In genomic region chr20:36887779-36888133, GRCh38 we compare ENCODE assay signal across 12 cellular contexts. TPM values are rescaled to one million over a fixed set of nuclear protein-coding genes. Genes with fewer than 3 reads are reported as not detected.
DNase-seq lines count a peak whose midpoint lies in the region; TF ChIP-seq lines count a peak whose summit lies in the region.
"Had no signal": no experiment of that assay in that cellular context is flagged by ENCODE, and none has a peak within 500 bp of the region (broad histone marks: within the 10 kb centered on the region; RNA-seq: fewer than 3 reads in every experiment).

No MANE protein-coding gene starts in this region.

- H3K9ac ChIP-seq in parathyroid adenoma, result no peak overlapping the region

- intact Hi-C loops in activated T-helper 1 cell treated with anti-CD3 and anti-CD28 coated beads, Interleukin-12 subunit alpha, Interleukin-12 subunit beta, Interleukin-2, Interleukin-4 antibody, amounts not matched to agents 30 ng/mL and 10 ng/mL and 1 ng/mL, durations not matched to agents 14 hours and 24 hours and 36 hours (cut with micrococcal nuclease), result loop anchor here (1.0 to 10.0 kb wide), 4 partner anchors 53 to 243 kb away; partner anchors contain the start of gene SLA2

- H3K36me3 ChIP-seq in parathyroid adenoma (ENCODE audit: control insufficient read depth, insufficient read depth, low read length), result no peaks in the 10 kb centered on the region

- no peak overlapping the region for H3K4me3 Mint-ChIP-seq in activated T-helper 1 cell treated with anti-CD3 and anti-CD28 coated beads, Interleukin-12 subunit alpha, Interleukin-12 subunit beta, Interleukin-2, Interleukin-4 antibody, amounts not matched to agents 30 ng/mL and 10 ng/mL and 1 ng/mL, durations not matched to agents 14 hours and 24 hours and 36 hours
- H3K4me3 Mint-ChIP-seq: central memory CD8-positive, alpha-beta T cell had no signal

- TF ChIP-seq CTCF in parathyroid adenoma (IDR thresholded peaks at IDR 0.05), result no peak

- no peak overlapping the region for H3K27ac Mint-ChIP-seq in activated T-helper 1 cell treated with anti-CD3 and anti-CD28 coated beads, Interleukin-12 subunit alpha, Interleukin-12 subunit beta, Interleukin-2, Interleukin-4 antibody, amounts not matched to agents 30 ng/mL and 10 ng/mL and 1 ng/mL, durations not matched to agents 14 hours and 24 hours and 36 hours

- H3K4me1 ChIP-seq in parathyroid adenoma, result peaks cover 4% of the 10 kb centered on the region

- no peaks in the 10 kb centered on the region for H3K27me3 Mint-ChIP-seq in activated T-helper 1 cell treated with anti-CD3 and anti-CD28 coated beads, Interleukin-12 subunit alpha, Interleukin-12 subunit beta, Interleukin-2, Interleukin-4 antibody, amounts not matched to agents 30 ng/mL and 10 ng/mL and 1 ng/mL, durations not matched to agents 14 hours and 24 hours and 36 hours (ENCODE audit: insufficient read depth)
- H3K27me3 Mint-ChIP-seq: central memory CD8-positive, alpha-beta T cell had no signal

- DNase-seq in EL, result peak; percentile 60
- peak; percentile 30 for DNase-seq in NCI-H2227 treated with DMSO at 0.1 percent for 48 hours (lab: John Stamatoyannopoulos, UW)
- DNase-seq in fibroblast of peridontal ligament (ENCODE audit: extremely low read depth), result peak; percentile 22
- DNase-seq in retina, result no peak
- DNase-seq in activated T-helper 1 cell treated with anti-CD3 and anti-CD28 coated beads, Interleukin-12 subunit alpha, Interleukin-12 subunit beta, Interleukin-2, Interleukin-4 antibody, amounts not matched to agents 30 ng/mL and 10 ng/mL and 1 ng/mL, durations not matched to agents 14 hours and 24 hours and 36 hours (ENCODE audit: low spot score), result no peak
- no peak for DNase-seq in activated CD4-positive, alpha-beta T cell treated with anti-CD3 and anti-CD28 coated beads, Interleukin-2, amount 50 U/mL, for 1 hour
- no peak for DNase-seq in activated naive CD4-positive, alpha-beta T cell treated with anti-CD3 and anti-CD28 coated beads, Interleukin-2, amount 50 U/mL, for 16 hours

- H3K79me2 ChIP-seq in parathyroid adenoma, result no peaks in the 10 kb centered on the region

- no peaks in the 10 kb centered on the region for H3K9me3 ChIP-seq in parathyroid adenoma (ENCODE audit: control insufficient read depth, low read length)

- no peak overlapping the region for H3K4me2 ChIP-seq in parathyroid adenoma (ENCODE audit: low read length)

- no peak overlapping the region for H3K27ac ChIP-seq in parathyroid adenoma

- H3K27me3 ChIP-seq in parathyroid adenoma (ENCODE audit: control insufficient read depth, insufficient read depth, low read length), result no peaks in the 10 kb centered on the region

- H3K4me1 Mint-ChIP-seq in activated T-helper 1 cell treated with anti-CD3 and anti-CD28 coated beads, Interleukin-12 subunit alpha, Interleukin-12 subunit beta, Interleukin-2, Interleukin-4 antibody, amounts not matched to agents 30 ng/mL and 10 ng/mL and 1 ng/mL, durations not matched to agents 14 hours and 24 hours and 36 hours (ENCODE audit: low read depth), result peaks cover 19% of the 10 kb centered on the region

- peak overlapping the region; percentile 71 for H2AFZ ChIP-seq in parathyroid adenoma

- no peak overlapping the region for H3K4me3 ChIP-seq in parathyroid adenoma (ENCODE audit: low read depth, low read length)

- no peaks in the 10 kb centered on the region for H3K9me3 Mint-ChIP-seq in activated T-helper 1 cell treated with anti-CD3 and anti-CD28 coated beads, Interleukin-12 subunit alpha, Interleukin-12 subunit beta, Interleukin-2, Interleukin-4 antibody, amounts not matched to agents 30 ng/mL and 10 ng/mL and 1 ng/mL, durations not matched to agents 14 hours and 24 hours and 36 hours
- H3K9me3 Mint-ChIP-seq: central memory CD8-positive, alpha-beta T cell had no signal

- peaks cover 22% of the 10 kb centered on the region for H3K36me3 Mint-ChIP-seq in activated T-helper 1 cell treated with anti-CD3 and anti-CD28 coated beads, Interleukin-12 subunit alpha, Interleukin-12 subunit beta, Interleukin-2, Interleukin-4 antibody, amounts not matched to agents 30 ng/mL and 10 ng/mL and 1 ng/mL, durations not matched to agents 14 hours and 24 hours and 36 hours (ENCODE audit: low read depth)

RNA-seq across cellular contexts. Expression of gene TLDC2, which starts 11.8 kb away (rescaled TPM):
- total RNA-seq in activated T-helper 1 cell treated with anti-CD3 and anti-CD28 coated beads, Interleukin-12 subunit alpha, Interleukin-12 subunit beta, Interleukin-2, Interleukin-4 antibody, amounts not matched to agents 30 ng/mL and 10 ng/mL and 1 ng/mL, durations not matched to agents 14 hours and 24 hours and 36 hours, result not detected in 2 replicates
- total RNA-seq: left ventricle myocardium superior, pulmonary artery endothelial cell, SK-MEL-5 had no signal

Comparison
In these comparisons a context has a peak if more than half of its experiments do, and no peak if none do; other contexts are left out.
1. DNase-seq: peak in EL (single experiment), NCI-H2227 treated with DMSO at 0.1 percent for 48 hours (single experiment) and fibroblast of peridontal ligament (single experiment); none in retina (single experiment), activated T-helper 1 cell treated with anti-CD3 and anti-CD28 coated beads, Interleukin-12 subunit alpha, Interleukin-12 subunit beta, Interleukin-2, Interleukin-4 antibody, amounts not matched to agents 30 ng/mL and 10 ng/mL and 1 ng/mL, durations not matched to agents 14 hours and 24 hours and 36 hours (single experiment), activated CD4-positive, alpha-beta T cell treated with anti-CD3 and anti-CD28 coated beads, Interleukin-2, amount 50 U/mL, for 1 hour (single experiment) and activated naive CD4-positive, alpha-beta T cell treated with anti-CD3 and anti-CD28 coated beads, Interleukin-2, amount 50 U/mL, for 16 hours (single experiment).